Comparison of ENCODE assay signal across 5 cellular contexts in the genomic region with DNA sequence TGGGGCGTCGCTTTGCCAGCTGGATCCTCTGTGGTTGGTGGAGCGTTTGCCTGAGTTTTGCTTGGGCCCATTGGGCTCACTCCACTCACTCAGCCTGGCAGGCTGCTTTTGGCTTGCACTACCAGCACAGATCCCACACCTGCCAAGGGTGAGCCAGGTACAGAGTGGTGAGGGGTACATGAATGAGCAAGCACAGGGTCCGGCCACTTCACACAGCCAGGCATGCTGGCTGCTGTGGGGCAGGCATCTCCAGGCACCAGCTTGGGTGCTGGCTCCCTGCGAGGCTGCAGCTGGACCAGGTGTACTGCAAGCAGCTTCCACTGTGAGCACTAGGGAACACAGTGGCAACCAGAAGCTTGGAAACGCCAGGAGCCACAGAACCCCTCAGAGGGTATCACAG.
"Had no signal": no experiment of that assay in that cellular context is flagged by ENCODE, and none has a peak within 500 bp of the region (broad histone marks: within the 10 kb centered on the region; RNA-seq: fewer than 3 reads in every experiment).

No MANE protein-coding gene starts in this region.

- ATAC-seq: K562 had no signal

- H3K4me1 Mint-ChIP-seq: H9 had no signal

- H3K9ac ChIP-seq: GM23248 had no signal

- H2AFZ ChIP-seq: GM23248 had no signal

- H3K4me3 ChIP-seq: GM23248, K562 had no signal

- DNase-seq: GM23248, H9, HCEC 1CT, IMR-90 had no signal

- H3K27ac ChIP-seq: GM23248 had no signal

- H3K9me3 Mint-ChIP-seq: H9 had no signal

- H3K4me3 Mint-ChIP-seq: H9 had no signal
